ENCODE assay signal across 2 cellular contexts in genomic region chr3:141389703-141390102, GRCh38.
TF ChIP-seq lines count a peak whose summit lies in the region.

No MANE protein-coding gene starts in this region.

TF ChIP-seq in IMR-90, 13 proteins besides CTCF, POLR2A, EP300 and RAD21:
- TF ChIP-seq CEBPB (IDR thresholded peaks at IDR 0.05; ENCODE audit: low read depth, low read length) (peak; percentile 98), FOS (IDR thresholded peaks at IDR 0.05; ENCODE audit: low read depth, low read length) (no peak), MAFK (IDR thresholded peaks at IDR 0.05; ENCODE audit: low read depth, low read length) (no peak)

TF ChIP-seq in K562, 482 proteins besides CTCF, POLR2A, EP300 and RAD21:
- TF ChIP-seq CEBPG (CRISPR knock-in tag; IDR thresholded peaks at IDR 0.05): no peak
- peak in 1 of 2 experiments; percentile 61; a peak in 2 of 4 replicates for TF ChIP-seq CEBPG (tag; conservative IDR thresholded peaks at IDR 0.05 in 1 of 2, IDR thresholded peaks at IDR 0.05 in 1 of 2)
- no peak for TF ChIP-seq ZNF280B (CRISPR knock-in tag; IDR thresholded peaks at IDR 0.05)
- peak; percentile 77 for TF ChIP-seq CEBPB (tag; IDR thresholded peaks at IDR 0.05)
- TF ChIP-seq, protein P1, sequence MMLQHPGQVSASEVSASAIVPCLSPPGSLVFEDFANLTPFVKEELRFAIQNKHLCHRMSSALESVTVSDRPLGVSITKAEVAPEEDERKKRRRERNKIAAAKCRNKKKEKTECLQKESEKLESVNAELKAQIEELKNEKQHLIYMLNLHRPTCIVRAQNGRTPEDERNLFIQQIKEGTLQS (IDR thresholded peaks at IDR 0.05): peak; percentile 47; the same call in 1 of the 2 replicates
- TF ChIP-seq, protein P1 (CRISPR knock-in tag; conservative IDR thresholded peaks at IDR 0.05): no peak
- TF ChIP-seq PYGO2 (tag; IDR thresholded peaks at IDR 0.05): no peak
- TF ChIP-seq RBM17 (IDR thresholded peaks at IDR 0.05; ENCODE audit: borderline replicate concordance, low read depth, low read length): no peak
- TF ChIP-seq ZEB2 (IDR thresholded peaks at IDR 0.05): no peak
